Comparison of ENCODE assay signal across 28 cellular contexts in the genomic region with DNA sequence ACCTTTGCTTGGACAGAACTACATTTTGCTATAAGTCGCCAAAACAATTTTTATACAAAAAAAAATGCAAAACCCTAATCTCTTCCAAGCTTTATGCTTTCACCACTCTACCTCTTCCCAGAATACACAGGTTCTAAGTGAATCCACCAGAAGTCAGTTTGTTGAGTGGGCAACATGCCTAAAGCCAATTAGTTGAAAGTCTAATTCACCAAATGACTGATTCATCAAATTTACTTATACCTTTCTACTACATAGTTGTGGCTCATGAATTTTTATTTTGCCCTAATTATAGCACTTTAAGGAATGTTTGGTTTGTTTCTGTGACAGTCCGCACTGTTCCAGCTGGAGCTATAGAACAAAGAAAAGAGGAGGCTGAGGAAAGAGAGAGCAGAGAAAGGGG.
A peak's percentile ranks its signal among the peaks of the same experiment; 100 is the strongest.
DNase-seq lines count a peak whose midpoint lies in the region; ATAC-seq, FAIRE-seq and TF ChIP-seq lines count a peak whose summit lies in the region.
"Had no signal": no experiment of that assay in that cellular context is flagged by ENCODE, and none has a peak within 500 bp of the region (broad histone marks: within the 10 kb centered on the region; RNA-seq: fewer than 3 reads in every experiment).

No MANE protein-coding gene starts in this region.

- H2AK5ac ChIP-seq in H1 (ENCODE audit: low read depth, low read length): no peak overlapping the region

- no peak overlapping the region for H3K23ac ChIP-seq in H1 (ENCODE audit: insufficient read length)

- H3K36me3 Mint-ChIP-seq in MCF 10A (ENCODE audit: insufficient read depth, unreplicated experiment): no peaks in the 10 kb centered on the region
- no peaks in the 10 kb centered on the region for H3K36me3 Mint-ChIP-seq in stimulated activated naive B cell treated with anti-CD40 and anti-IgM and Interleukin-4, amounts not matched to agents 10 μg/mL and 1 μg/mL and 100 μg/mL, for 72 hours
- H3K36me3 Mint-ChIP-seq: CD4-positive, alpha-beta memory T cell had no signal

- intact Hi-C loops in mammary epithelial cell (cut with micrococcal nuclease): no loop called here
- intact Hi-C loops in MCF 10A (cut with micrococcal nuclease): no loop called here

- dilution Hi-C loops in mammary epithelial cell (cut with HindIII; ENCODE audit: low sequenced_read_pairs): no loop called here

- no peaks in the 10 kb centered on the region for H3K79me1 ChIP-seq in H1 (ENCODE audit: low read depth, low read length)

- H3K4me1 Mint-ChIP-seq in MCF 10A (ENCODE audit: insufficient read depth, unreplicated experiment): peaks cover 35% of the 10 kb centered on the region
- H3K4me1 Mint-ChIP-seq in stimulated activated naive B cell treated with anti-CD40 and anti-IgM and Interleukin-4, amounts not matched to agents 10 μg/mL and 1 μg/mL and 100 μg/mL, for 72 hours: peaks cover under 1 to 5% of the 10 kb centered on the region in 2 donors

- in situ Hi-C loops in mammary epithelial cell (cut with MboI; ENCODE audit: low sequenced_read_pairs in 2 of 2): loop anchor here in 1 of 2 donors (25.0 kb wide), 1 partner anchor 272 kb away; a partner anchor contains a TSS

- CTCF ChIA-PET in mammary epithelial cell (lab: Charles Lee; ENCODE audit: low non-redundant PET) (no interaction called here), MCF 10A (lab: Yijun Ruan, JAX) (interaction anchor here (0.7 to 2.1 kb wide), 4 partner anchors 21 to 319 kb away, joined by 3 to 13 read pairs (median 3); no protein-coding TSS in a partner anchor), H1 (lab: Charles Lee; ENCODE audit: partially characterized antibody) (interaction anchor here (0.7 to 1.4 kb wide), 2 partner anchors 16 to 142 kb away, joined by 4 read pairs; no protein-coding TSS in a partner anchor)

- WGBS in mammary epithelial cell (ENCODE audit: low coverage, missing lambda C conversion rate): 80% methylated on average over 2 of the region's 2 CpGs
- WGBS in H1 (ENCODE audit: extremely low coverage in 1 of 2, insufficient coverage in 1 of 2, insufficient read length in 1 of 2, insufficient replicate concordance in 2 of 2, low coverage in 1 of 2, low lambda C conversion rate in 2 of 2, missing lambda C conversion rate in 1 of 2), 2 experiments: 64% methylated on average over 2 of the region's 2 CpGs; no CpG with 5 or more reads in 1 of the 2 experiments

- no peak overlapping the region for H3K4ac ChIP-seq in H1 (replicated peaks; ENCODE audit: insufficient read length, low read depth, low read length)

- H3K9me3 Mint-ChIP-seq in MCF 10A (ENCODE audit: unreplicated experiment): no peaks in the 10 kb centered on the region
- peaks cover 0 to 6% of the 10 kb centered on the region in 2 donors for H3K9me3 Mint-ChIP-seq in stimulated activated naive B cell treated with anti-CD40 and anti-IgM and Interleukin-4, amounts not matched to agents 10 μg/mL and 1 μg/mL and 100 μg/mL, for 72 hours

- no peak for TF ChIP-seq POLR2A in H1 (IDR thresholded peaks at IDR 0.05; ENCODE audit: control extremely low read depth in 1 of 2, low read depth in 2 of 2, low read length in 2 of 2)

- no peak overlapping the region for H3K14ac ChIP-seq in H1 (ENCODE audit: insufficient read length)

- H3K27ac Mint-ChIP-seq in MCF 10A (ENCODE audit: low read depth, unreplicated experiment): no peak overlapping the region
- H3K27ac Mint-ChIP-seq in stimulated activated naive B cell treated with anti-CD40 and anti-IgM and Interleukin-4, amounts not matched to agents 10 μg/mL and 1 μg/mL and 100 μg/mL, for 72 hours: no peak overlapping the region
- H3K27ac Mint-ChIP-seq: CD4-positive, alpha-beta memory T cell had no signal

- H2BK12ac ChIP-seq in H1 (ENCODE audit: low read depth, low read length): no peak overlapping the region

- no peak overlapping the region for H3K27ac ChIP-seq in mammary epithelial cell (ENCODE audit: insufficient read depth, low read depth, low read length)
- H3K27ac ChIP-seq in H1 (ENCODE audit: low read depth, low read length): no peak overlapping the region
- H3K27ac ChIP-seq: PC-9 had no signal

- H3K4me3 ChIP-seq in mammary epithelial cell (replicated peaks in 1 of 3; ENCODE audit: insufficient read depth in 1 of 3, low read depth in 2 of 3, low read length in 3 of 3) (no peak overlapping the region), H1 (ENCODE audit: extremely low read depth in 1 of 4, insufficient read depth in 2 of 4, low read depth in 3 of 4, low read length in 4 of 4) (no peak overlapping the region)
- H3K4me3 ChIP-seq: GM12878, K562, MG63, PC-9 had no signal

- DNase-seq in mammary epithelial cell (no peak), MCF 10A (ENCODE audit: unreplicated experiment) (no peak), NCI-H2081 (lab: John Stamatoyannopoulos, UW) (peak; percentile 41 to 81), H1 (ENCODE audit: low read depth in 1 of 2, low spot score in 2 of 2) (no peak), H4 (ENCODE audit: low spot score) (no peak), MV-4-11 (lab: John Stamatoyannopoulos, UW) (no peak)
- no peak for DNase-seq in stimulated activated naive B cell treated with anti-CD40 and anti-IgM and Interleukin-4, amounts not matched to agents 10 μg/mL and 1 μg/mL and 100 μg/mL, for 72 hours
- DNase-seq: C1 segment of cervical spinal cord; CD4-positive, alpha-beta memory T cell; COR-L47; DMS79; EL; GDM1; GOT3; Kasumi-1; MG63; NCI-H1417 treated with DMSO at 0.1 percent for 48 hours; NCI-H1694 treated with DMSO at 0.1 percent for 48 hours; NCI-H2107; NCI-H524; NCI-H774; PC-9; RPMI8226; SHP77 had no signal

- peak overlapping the region; percentile 1 for H4K91ac ChIP-seq in H1 (replicated peaks; ENCODE audit: insufficient read length, low read length)

- no peak for TF ChIP-seq RAD21 in H1 (IDR thresholded peaks at IDR 0.05 in 1 of 2, conservative IDR thresholded peaks at IDR 0.05 in 1 of 2; ENCODE audit: low read depth in 2 of 2, low read length in 2 of 2)

- no TSS peak for BruUV-seq in mammary epithelial cell (replicated peaks; lab: Mats Ljungman, UMichigan)
- BruUV-seq in MCF 10A (replicated peaks; lab: Mats Ljungman, UMichigan): no TSS peak

- H4K5ac ChIP-seq in H1 (ENCODE audit: insufficient read length, low read depth, low read length): no peak overlapping the region

- H3K4me2 ChIP-seq in mammary epithelial cell (ENCODE audit: insufficient read depth, low read depth, low read length): no peak overlapping the region
- no peak overlapping the region for H3K4me2 ChIP-seq in H1 (ENCODE audit: insufficient read depth in 1 of 2, low read depth in 2 of 2, low read length in 2 of 2)
- H3K4me2 ChIP-seq: PC-9 had no signal

- H2AFZ ChIP-seq in mammary epithelial cell (ENCODE audit: low read depth, low read length): peak overlapping the region; percentile 16
- H2AFZ ChIP-seq in H1 (ENCODE audit: low read length): no peak overlapping the region
- H2AFZ ChIP-seq: PC-9 had no signal

- FAIRE-seq in H1 (lab: Jason Lieb, UNC): no peak
- FAIRE-seq: A204.1, GM12878, HepG2, K562 had no signal

- no peaks in the 10 kb centered on the region for H4K20me1 ChIP-seq in mammary epithelial cell (ENCODE audit: insufficient read depth, low read length)
- H4K20me1 ChIP-seq in H1 (replicated peaks in 1 of 2; ENCODE audit: control insufficient read depth in 1 of 2, insufficient read depth in 2 of 2, low read length in 2 of 2): no peaks in the 10 kb centered on the region

- H3K9me3 ChIP-seq in mammary epithelial cell (replicated peaks; ENCODE audit: insufficient read depth, low read length): no peaks in the 10 kb centered on the region
- H3K9me3 ChIP-seq in H1 (ENCODE audit: insufficient read depth in 2 of 2, low read depth in 1 of 2, low read length in 1 of 2): no peaks in the 10 kb centered on the region
- H3K9me3 ChIP-seq: MG63 had no signal

- no peak overlapping the region for H2BK5ac ChIP-seq in H1 (ENCODE audit: low read depth, low read length)

- no peak overlapping the region for H2BK15ac ChIP-seq in H1 (ENCODE audit: low read length)

- H3K4me1 ChIP-seq in mammary epithelial cell (ENCODE audit: insufficient read depth, low read length) (peaks cover 36% of the 10 kb centered on the region), H1 (replicated peaks in 1 of 4; ENCODE audit: control insufficient read depth in 3 of 4, insufficient read depth in 4 of 4, low read length in 3 of 4) (no peaks in the 10 kb centered on the region)

- H3K79me2 ChIP-seq in mammary epithelial cell (ENCODE audit: insufficient read depth, low read length) (no peaks in the 10 kb centered on the region), H1 (ENCODE audit: control insufficient read depth in 1 of 2, insufficient read depth in 2 of 2, low read length in 2 of 2) (no peaks in the 10 kb centered on the region)

- no peaks in the 10 kb centered on the region for H3K23me2 ChIP-seq in H1 (ENCODE audit: low read depth, low read length)

- no peak overlapping the region for H3K56ac ChIP-seq in H1 (replicated peaks; ENCODE audit: insufficient read length, low read depth, low read length)

- H2BK20ac ChIP-seq in H1 (ENCODE audit: low read length): no peak overlapping the region

- no peak overlapping the region for H3K4me3 Mint-ChIP-seq in MCF 10A (ENCODE audit: unreplicated experiment)
- H3K4me3 Mint-ChIP-seq in stimulated activated naive B cell treated with anti-CD40 and anti-IgM and Interleukin-4, amounts not matched to agents 10 μg/mL and 1 μg/mL and 100 μg/mL, for 72 hours: no peak overlapping the region
- H3K4me3 Mint-ChIP-seq: CD4-positive, alpha-beta memory T cell had no signal

- H3K27me3 Mint-ChIP-seq in MCF 10A (ENCODE audit: insufficient read depth, unreplicated experiment): no peaks in the 10 kb centered on the region
- no peaks in the 10 kb centered on the region for H3K27me3 Mint-ChIP-seq in stimulated activated naive B cell treated with anti-CD40 and anti-IgM and Interleukin-4, amounts not matched to agents 10 μg/mL and 1 μg/mL and 100 μg/mL, for 72 hours
- H3K27me3 Mint-ChIP-seq: CD4-positive, alpha-beta memory T cell had no signal

- no peak overlapping the region for H2BK120ac ChIP-seq in H1 (replicated peaks; ENCODE audit: low read depth, low read length)

- H3K9ac ChIP-seq in mammary epithelial cell (ENCODE audit: insufficient read depth, low read length) (no peak overlapping the region), H1 (replicated peaks in 1 of 4; ENCODE audit: extremely low read depth in 1 of 4, low read depth in 3 of 4, low read length in 3 of 4) (no peak overlapping the region)

- no peak overlapping the region for H3K18ac ChIP-seq in H1 (ENCODE audit: extremely low read depth, low read length)

- TF ChIP-seq CTCF in mammary epithelial cell (conservative IDR thresholded peaks at IDR 0.05 in 1 of 2, IDR thresholded peaks at IDR 0.05 in 1 of 2; ENCODE audit: extremely low read depth in 1 of 2, insufficient read depth in 1 of 2, low read depth in 1 of 2, low read length in 2 of 2) (no peak), MCF 10A (IDR thresholded peaks at IDR 0.05; ENCODE audit: unreplicated experiment) (no peak), H1 (IDR thresholded peaks at IDR 0.05; ENCODE audit: control extremely low read depth in 1 of 3, insufficient read depth in 1 of 3, low read depth in 1 of 3, low read length in 3 of 3) (no peak)

- no peaks in the 10 kb centered on the region for H3K27me3 ChIP-seq in mammary epithelial cell (ENCODE audit: insufficient read depth, low read length)
- no peaks in the 10 kb centered on the region for H3K27me3 ChIP-seq in H1 (replicated peaks in 1 of 4; ENCODE audit: control insufficient read depth in 3 of 4, extremely low read depth in 1 of 4, insufficient read depth in 3 of 4, low read length in 3 of 4)
- H3K27me3 ChIP-seq: MG63 had no signal

- no peaks in the 10 kb centered on the region for H3K36me3 ChIP-seq in mammary epithelial cell (ENCODE audit: insufficient read depth, low read length)
- H3K36me3 ChIP-seq in H1 (ENCODE audit: control insufficient read depth in 2 of 4, insufficient read depth in 4 of 4, low read length in 3 of 4): no peaks in the 10 kb centered on the region
- H3K36me3 ChIP-seq: MG63 had no signal

- H4K8ac ChIP-seq in H1 (ENCODE audit: extremely low read depth, insufficient read depth, low read length): no peak overlapping the region

- POLR2A ChIA-PET in MCF 10A (lab: Yijun Ruan, JAX): interaction anchor here (0.6 to 3.2 kb wide), 5 partner anchors 8 to 266 kb away, joined by 3 to 17 read pairs (median 4); a partner anchor contains a TSS
- POLR2A ChIA-PET in H1 (lab: Charles Lee; ENCODE audit: partially characterized antibody): interaction anchor here (0.6 kb wide), 1 partner anchor 393 kb away, joined by 3 read pairs; no protein-coding TSS in a partner anchor

- ATAC-seq in stimulated activated naive B cell treated with anti-CD40 and anti-IgM and Interleukin-4, amounts not matched to agents 10 μg/mL and 1 μg/mL and 100 μg/mL, for 72 hours (replicated peaks): no peak
- ATAC-seq: GM12878, HepG2, K562 had no signal

- no peak for TF ChIP-seq EP300 in H1 (IDR thresholded peaks at IDR 0.05; ENCODE audit: borderline replicate concordance in 1 of 2, low read depth in 2 of 2, low read length in 2 of 2)

Comparison
In these comparisons a context has a peak if more than half of its experiments do, and no peak if none do; other contexts are left out.
1. DNase-seq: peak in NCI-H2081 (2 of 2); none in mammary epithelial cell (single experiment), MCF 10A (single experiment), H1 (0 of 2), stimulated activated naive B cell treated with anti-CD40 and anti-IgM and Interleukin-4, amounts not matched to agents 10 μg/mL and 1 μg/mL and 100 μg/mL, for 72 hours (single experiment), H4 (single experiment) and MV-4-11 (single experiment).